In the genomic region with DNA sequence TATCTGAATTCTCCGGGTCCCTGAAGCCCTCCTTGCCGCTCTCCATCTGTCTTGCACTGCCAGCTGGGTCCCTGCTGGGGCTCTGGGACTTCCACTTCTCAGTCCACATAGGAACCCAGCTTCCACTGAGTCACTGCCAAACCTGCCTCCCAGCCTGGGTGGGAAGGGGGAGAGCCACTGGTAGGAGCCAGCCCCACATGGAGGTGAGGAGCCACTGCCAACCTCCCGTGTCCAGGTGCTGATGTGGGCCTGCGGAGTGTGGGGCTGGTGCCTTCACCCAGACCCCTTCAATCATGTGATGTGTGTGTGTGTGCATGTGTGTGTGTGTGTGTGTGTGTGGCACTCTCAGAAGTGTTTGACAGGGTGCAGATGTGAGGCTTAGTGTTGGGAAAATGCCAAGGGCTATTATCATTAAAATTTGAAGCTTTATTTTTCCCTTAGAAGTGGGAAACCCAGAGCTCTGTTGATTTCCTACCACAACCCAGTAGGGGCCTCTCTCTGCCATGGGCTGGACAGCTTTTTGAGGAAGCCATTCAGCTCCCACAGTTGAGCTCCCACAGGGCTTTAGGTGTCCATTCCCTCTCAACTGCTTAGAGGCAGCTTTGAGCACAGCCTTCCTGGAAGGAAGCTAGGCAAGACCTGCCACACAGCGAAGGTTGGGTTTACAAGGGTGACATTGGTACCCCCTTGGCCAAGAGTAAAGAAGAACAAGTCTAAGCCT, we compare ENCODE assay signal across 1 cellular context.
TF ChIP-seq lines count a peak whose summit lies in the region.

No MANE protein-coding gene starts in this region.

TF ChIP-seq in K562, 482 proteins besides CTCF, POLR2A, EP300 and RAD21:
- no peak for TF ChIP-seq ZNF561 (CRISPR knock-in tag; conservative IDR thresholded peaks at IDR 0.05)
- no peak for TF ChIP-seq FOXA3 (CRISPR knock-in tag; conservative IDR thresholded peaks at IDR 0.05 in 1 of 2, IDR thresholded peaks at IDR 0.05 in 1 of 2)
- TF ChIP-seq HNRNPLL (IDR thresholded peaks at IDR 0.05; ENCODE audit: low read depth, low read length, poor library complexity, severe bottlenecking) = no peak
- no peak for TF ChIP-seq ZNF644 (tag; IDR thresholded peaks at IDR 0.05; ENCODE audit: low read depth)
- TF ChIP-seq MED1 (CRISPR knock-in tag; IDR thresholded peaks at IDR 0.05; ENCODE audit: borderline replicate concordance) = no peak
- no peak for TF ChIP-seq CREB1 (IDR thresholded peaks at IDR 0.05)
- TF ChIP-seq CREB1 (CRISPR knock-in tag; IDR thresholded peaks at IDR 0.05) = no peak
- TF ChIP-seq RBM22 (IDR thresholded peaks at IDR 0.05; ENCODE audit: low read depth, low read length, poor library complexity, severe bottlenecking) = no peak
- TF ChIP-seq ZNF79 (CRISPR knock-in tag; IDR thresholded peaks at IDR 0.05; ENCODE audit: low read depth) = no peak
- no peak for TF ChIP-seq BHLHE40 (IDR thresholded peaks at IDR 0.05; ENCODE audit: low read length)
- no peak for TF ChIP-seq ID3 (CRISPR knock-in tag; IDR thresholded peaks at IDR 0.05)
- TF ChIP-seq ID3 (tag; IDR thresholded peaks at IDR 0.05) = no peak
- no peak for TF ChIP-seq RBM25 (IDR thresholded peaks at IDR 0.05; ENCODE audit: low read depth, low read length, severe bottlenecking)
- no peak for TF ChIP-seq BRF1 (IDR thresholded peaks at IDR 0.05; ENCODE audit: borderline replicate concordance, extremely low read depth, insufficient read length)
- TF ChIP-seq, protein P1, sequence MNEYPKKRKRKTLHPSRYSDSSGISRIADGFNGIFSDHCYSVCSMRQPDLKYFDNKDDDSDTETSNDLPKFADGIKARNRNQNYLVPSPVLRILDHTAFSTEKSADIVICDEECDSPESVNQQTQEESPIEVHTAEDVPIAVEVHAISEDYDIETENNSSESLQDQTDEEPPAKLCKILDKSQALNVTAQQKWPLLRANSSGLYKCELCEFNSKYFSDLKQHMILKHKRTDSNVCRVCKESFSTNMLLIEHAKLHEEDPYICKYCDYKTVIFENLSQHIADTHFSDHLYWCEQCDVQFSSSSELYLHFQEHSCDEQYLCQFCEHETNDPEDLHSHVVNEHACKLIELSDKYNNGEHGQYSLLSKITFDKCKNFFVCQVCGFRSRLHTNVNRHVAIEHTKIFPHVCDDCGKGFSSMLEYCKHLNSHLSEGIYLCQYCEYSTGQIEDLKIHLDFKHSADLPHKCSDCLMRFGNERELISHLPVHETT (CRISPR knock-in tag; conservative IDR thresholded peaks at IDR 0.05 in 1 of 2, IDR thresholded peaks at IDR 0.05 in 1 of 2) = no peak
- TF ChIP-seq HNRNPL (IDR thresholded peaks at IDR 0.05; ENCODE audit: low read depth, low read length) = no peak
- no peak for TF ChIP-seq PHTF2 (CRISPR knock-in tag; IDR thresholded peaks at IDR 0.05)
- TF ChIP-seq, protein P2, sequence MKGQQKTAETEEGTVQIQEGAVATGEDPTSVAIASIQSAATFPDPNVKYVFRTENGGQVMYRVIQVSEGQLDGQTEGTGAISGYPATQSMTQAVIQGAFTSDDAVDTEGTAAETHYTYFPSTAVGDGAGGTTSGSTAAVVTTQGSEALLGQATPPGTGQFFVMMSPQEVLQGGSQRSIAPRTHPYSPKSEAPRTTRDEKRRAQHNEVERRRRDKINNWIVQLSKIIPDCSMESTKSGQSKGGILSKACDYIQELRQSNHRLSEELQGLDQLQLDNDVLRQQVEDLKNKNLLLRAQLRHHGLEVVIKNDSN (CRISPR knock-in tag; IDR thresholded peaks at IDR 0.05) = no peak
- TF ChIP-seq ZNF583 (CRISPR knock-in tag; IDR thresholded peaks at IDR 0.05) = no peak
TF ChIP-seq in K562: peak in this region for 0.
